Comparison of ENCODE assay signal across 1 cellular context in the genomic region with DNA sequence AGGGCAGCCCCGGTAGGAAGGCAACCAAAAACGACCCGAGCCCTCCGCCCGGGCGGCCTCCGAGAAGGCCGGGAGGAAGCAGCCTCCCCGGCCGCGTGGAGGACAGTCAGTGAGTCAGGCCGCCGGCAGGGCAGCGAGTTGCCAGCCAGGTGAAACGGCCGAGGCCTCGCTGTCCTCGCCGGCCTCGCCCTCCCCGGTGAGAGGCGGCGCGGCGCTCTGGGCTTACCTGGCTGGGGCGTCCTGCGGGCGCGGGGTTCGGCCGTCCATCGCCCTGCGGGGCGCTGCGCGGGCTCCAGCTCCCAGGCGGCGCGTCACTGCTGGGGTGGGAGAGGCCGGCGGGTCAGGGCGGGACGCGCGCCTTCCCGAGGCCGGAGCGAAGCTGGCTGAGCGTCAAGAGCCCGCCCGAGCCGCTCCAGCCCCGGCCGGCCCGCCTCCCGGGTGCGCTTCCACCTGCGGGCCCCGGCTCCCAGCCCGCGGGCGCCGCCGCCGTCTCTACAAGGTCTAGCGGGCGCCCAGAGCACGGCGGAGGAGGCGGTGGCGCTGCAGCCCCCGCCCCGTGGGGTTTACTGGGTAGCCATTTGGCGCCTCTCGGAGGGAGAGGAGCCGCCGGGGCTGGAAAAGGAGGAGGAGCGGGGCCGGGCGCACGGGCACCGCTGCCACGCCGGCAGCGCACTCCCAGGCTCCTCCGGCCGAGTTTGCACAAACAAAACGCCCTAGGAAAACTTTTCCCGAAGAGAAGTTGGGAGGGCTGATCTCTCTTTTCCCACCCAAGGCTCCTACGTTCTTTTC.
TF ChIP-seq lines count a peak whose summit lies in the region.

No MANE protein-coding gene starts in this region.

TF ChIP-seq in HepG2, 621 proteins besides CTCF, POLR2A, EP300 and RAD21 (continued from another document and continues in another):
- TF ChIP-seq, protein P1, sequence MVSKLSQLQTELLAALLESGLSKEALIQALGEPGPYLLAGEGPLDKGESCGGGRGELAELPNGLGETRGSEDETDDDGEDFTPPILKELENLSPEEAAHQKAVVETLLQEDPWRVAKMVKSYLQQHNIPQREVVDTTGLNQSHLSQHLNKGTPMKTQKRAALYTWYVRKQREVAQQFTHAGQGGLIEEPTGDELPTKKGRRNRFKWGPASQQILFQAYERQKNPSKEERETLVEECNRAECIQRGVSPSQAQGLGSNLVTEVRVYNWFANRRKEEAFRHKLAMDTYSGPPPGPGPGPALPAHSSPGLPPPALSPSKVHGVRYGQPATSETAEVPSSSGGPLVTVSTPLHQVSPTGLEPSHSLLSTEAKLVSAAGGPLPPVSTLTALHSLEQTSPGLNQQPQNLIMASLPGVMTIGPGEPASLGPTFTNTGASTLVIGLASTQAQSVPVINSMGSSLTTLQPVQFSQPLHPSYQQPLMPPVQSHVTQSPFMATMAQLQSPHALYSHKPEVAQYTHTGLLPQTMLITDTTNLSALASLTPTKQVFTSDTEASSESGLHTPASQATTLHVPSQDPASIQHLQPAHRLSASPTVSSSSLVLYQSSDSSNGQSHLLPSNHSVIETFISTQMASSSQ (IDR thresholded peaks at IDR 0.05; ENCODE audit: low read depth), result no peak
- TF ChIP-seq, protein P1 (CRISPR knock-in tag; IDR thresholded peaks at IDR 0.05; ENCODE audit: borderline replicate concordance), result no peak; the same call in 1 of the 2 replicates
- TF ChIP-seq MXI1 (IDR thresholded peaks at IDR 0.05; ENCODE audit: borderline replicate concordance, low read depth, low read length) (peak; percentile 52; the same call in 2 of the 3 replicates), GZF1 (CRISPR knock-in tag; IDR thresholded peaks at IDR 0.05) (no peak; the same call in 1 of the 2 replicates), ZNF83 (CRISPR knock-in tag; IDR thresholded peaks at IDR 0.05; ENCODE audit: borderline replicate concordance) (no peak), ZFYVE20 (CRISPR knock-in tag; IDR thresholded peaks at IDR 0.05; ENCODE audit: borderline replicate concordance, low read depth) (no peak), BHLHE40 (IDR thresholded peaks at IDR 0.05; ENCODE audit: low read length) (no peak), RELA (CRISPR knock-in tag; IDR thresholded peaks at IDR 0.05) (no peak), SNAPC2 (CRISPR knock-in tag; IDR thresholded peaks at IDR 0.05) (no peak; the same call in 1 of the 2 replicates), RXRB (CRISPR knock-in tag; IDR thresholded peaks at IDR 0.05; ENCODE audit: borderline replicate concordance) (no peak), PAWR (CRISPR knock-in tag; IDR thresholded peaks at IDR 0.05; ENCODE audit: borderline replicate concordance) (no peak), ATF5 (CRISPR knock-in tag; IDR thresholded peaks at IDR 0.05; ENCODE audit: low read depth) (no peak), POLR2AphosphoS2 (IDR thresholded peaks at IDR 0.05; ENCODE audit: low read depth, low read length) (no peak), RBM39 (IDR thresholded peaks at IDR 0.05; ENCODE audit: low read depth, low read length, poor library complexity, severe bottlenecking) (peak; percentile 42), ZNF567 (CRISPR knock-in tag; IDR thresholded peaks at IDR 0.05; ENCODE audit: borderline replicate concordance) (0 out of 2 replicates have a peak, but pooled peaks have one; percentile 38), POLR2G (IDR thresholded peaks at IDR 0.05; ENCODE audit: low read depth, low read length) (peak; percentile 88), ZBTB8A (CRISPR knock-in tag; IDR thresholded peaks at IDR 0.05; ENCODE audit: borderline replicate concordance, low read depth) (0 out of 2 replicates have a peak, but pooled peaks have one; percentile 2), ZNF232 (CRISPR knock-in tag; IDR thresholded peaks at IDR 0.05; ENCODE audit: borderline replicate concordance) (no peak), PAX8 (CRISPR knock-in tag; IDR thresholded peaks at IDR 0.05; ENCODE audit: borderline replicate concordance) (no peak), GATAD1 (CRISPR knock-in tag; IDR thresholded peaks at IDR 0.05) (no peak), TBX3 (IDR thresholded peaks at IDR 0.05; ENCODE audit: borderline replicate concordance) (0 out of 2 replicates have a peak, but pooled peaks have one; percentile 0), GPBP1L1 (CRISPR knock-in tag; IDR thresholded peaks at IDR 0.05) (no peak), ZNF761 (CRISPR knock-in tag; conservative IDR thresholded peaks at IDR 0.05) (0 out of 2 replicates have a peak, but pooled peaks have one; percentile 1), ZNF253 (CRISPR knock-in tag; IDR thresholded peaks at IDR 0.05; ENCODE audit: borderline replicate concordance) (0 out of 2 replicates have a peak, but pooled peaks have one; percentile 88), FOXJ3 (CRISPR knock-in tag; IDR thresholded peaks at IDR 0.05; ENCODE audit: borderline replicate concordance) (no peak), RNF2 (conservative IDR thresholded peaks at IDR 0.05; ENCODE audit: low read depth) (no peak), ZFP36L2 (CRISPR knock-in tag; IDR thresholded peaks at IDR 0.05) (no peak), ZNF678 (CRISPR knock-in tag; IDR thresholded peaks at IDR 0.05) (no peak), ZNF891 (CRISPR knock-in tag; IDR thresholded peaks at IDR 0.05) (peak; percentile 31; the same call in 1 of the 2 replicates), ZUFSP (CRISPR knock-in tag; IDR thresholded peaks at IDR 0.05; ENCODE audit: borderline replicate concordance) (no peak), ZEB1 (IDR thresholded peaks at IDR 0.05; ENCODE audit: insufficient replicate concordance, low read depth) (no peak), CENPT (CRISPR knock-in tag; IDR thresholded peaks at IDR 0.05; ENCODE audit: low read depth) (peak; percentile 86; the same call in 1 of the 2 replicates), ATF1 (CRISPR knock-in tag; IDR thresholded peaks at IDR 0.05) (no peak), SP4 (CRISPR knock-in tag; IDR thresholded peaks at IDR 0.05) (peak; percentile 57; the same call in 1 of the 2 replicates), ZNF670 (CRISPR knock-in tag; IDR thresholded peaks at IDR 0.05; ENCODE audit: borderline replicate concordance) (no peak; the same call in 1 of the 2 replicates), ZNF615 (CRISPR knock-in tag; IDR thresholded peaks at IDR 0.05; ENCODE audit: borderline replicate concordance) (no peak; the same call in 1 of the 2 replicates), ZSCAN21 (CRISPR knock-in tag; IDR thresholded peaks at IDR 0.05; ENCODE audit: borderline replicate concordance) (peak; percentile 90), ZNF367 (CRISPR knock-in tag; IDR thresholded peaks at IDR 0.05; ENCODE audit: borderline replicate concordance) (0 out of 2 replicates have a peak, but pooled peaks have one; percentile 26)
- TF ChIP-seq, protein P2, sequence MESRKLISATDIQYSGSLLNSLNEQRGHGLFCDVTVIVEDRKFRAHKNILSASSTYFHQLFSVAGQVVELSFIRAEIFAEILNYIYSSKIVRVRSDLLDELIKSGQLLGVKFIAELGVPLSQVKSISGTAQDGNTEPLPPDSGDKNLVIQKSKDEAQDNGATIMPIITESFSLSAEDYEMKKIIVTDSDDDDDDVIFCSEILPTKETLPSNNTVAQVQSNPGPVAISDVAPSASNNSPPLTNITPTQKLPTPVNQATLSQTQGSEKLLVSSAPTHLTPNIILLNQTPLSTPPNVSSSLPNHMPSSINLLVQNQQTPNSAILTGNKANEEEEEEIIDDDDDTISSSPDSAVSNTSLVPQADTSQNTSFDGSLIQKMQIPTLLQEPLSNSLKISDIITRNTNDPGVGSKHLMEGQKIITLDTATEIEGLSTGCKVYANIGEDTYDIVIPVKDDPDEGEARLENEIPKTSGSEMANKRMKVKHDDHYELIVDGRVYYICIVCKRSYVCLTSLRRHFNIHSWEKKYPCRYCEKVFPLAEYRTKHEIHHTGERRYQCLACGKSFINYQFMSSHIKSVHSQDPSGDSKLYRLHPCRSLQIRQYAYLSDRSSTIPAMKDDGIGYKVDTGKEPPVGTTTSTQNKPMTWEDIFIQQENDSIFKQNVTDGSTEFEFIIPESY (CRISPR knock-in tag; IDR thresholded peaks at IDR 0.05), result no peak
- TF ChIP-seq, protein P3, sequence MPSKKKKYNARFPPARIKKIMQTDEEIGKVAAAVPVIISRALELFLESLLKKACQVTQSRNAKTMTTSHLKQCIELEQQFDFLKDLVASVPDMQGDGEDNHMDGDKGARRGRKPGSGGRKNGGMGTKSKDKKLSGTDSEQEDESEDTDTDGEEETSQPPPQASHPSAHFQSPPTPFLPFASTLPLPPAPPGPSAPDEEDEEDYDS (CRISPR knock-in tag; IDR thresholded peaks at IDR 0.05), result no peak; the same call in 1 of the 2 replicates
- TF ChIP-seq, protein P4, sequence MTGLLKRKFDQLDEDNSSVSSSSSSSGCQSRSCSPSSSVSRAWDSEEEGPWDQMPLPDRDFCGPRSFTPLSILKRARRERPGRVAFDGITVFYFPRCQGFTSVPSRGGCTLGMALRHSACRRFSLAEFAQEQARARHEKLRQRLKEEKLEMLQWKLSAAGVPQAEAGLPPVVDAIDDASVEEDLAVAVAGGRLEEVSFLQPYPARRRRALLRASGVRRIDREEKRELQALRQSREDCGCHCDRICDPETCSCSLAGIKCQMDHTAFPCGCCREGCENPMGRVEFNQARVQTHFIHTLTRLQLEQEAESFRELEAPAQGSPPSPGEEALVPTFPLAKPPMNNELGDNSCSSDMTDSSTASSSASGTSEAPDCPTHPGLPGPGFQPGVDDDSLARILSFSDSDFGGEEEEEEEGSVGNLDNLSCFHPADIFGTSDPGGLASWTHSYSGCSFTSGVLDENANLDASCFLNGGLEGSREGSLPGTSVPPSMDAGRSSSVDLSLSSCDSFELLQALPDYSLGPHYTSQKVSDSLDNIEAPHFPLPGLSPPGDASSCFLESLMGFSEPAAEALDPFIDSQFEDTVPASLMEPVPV (CRISPR knock-in tag; IDR thresholded peaks at IDR 0.05), result no peak; the same call in 1 of the 2 replicates
- TF ChIP-seq, protein P5, sequence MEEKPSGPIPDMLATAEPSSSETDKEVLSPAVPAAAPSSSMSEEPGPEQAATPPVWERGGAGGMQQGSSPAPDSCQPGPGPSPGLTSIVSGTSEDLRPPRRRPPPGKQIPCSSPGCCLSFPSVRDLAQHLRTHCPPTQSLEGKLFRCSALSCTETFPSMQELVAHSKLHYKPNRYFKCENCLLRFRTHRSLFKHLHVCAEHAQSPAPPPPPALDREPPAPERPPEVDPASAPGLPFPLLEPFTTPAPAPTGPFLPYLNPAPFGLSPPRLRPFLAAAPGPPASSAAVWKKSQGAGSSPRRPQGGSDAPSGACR (CRISPR knock-in tag; IDR thresholded peaks at IDR 0.05), result no peak; the same call in 1 of the 2 replicates
- TF ChIP-seq, protein P6, sequence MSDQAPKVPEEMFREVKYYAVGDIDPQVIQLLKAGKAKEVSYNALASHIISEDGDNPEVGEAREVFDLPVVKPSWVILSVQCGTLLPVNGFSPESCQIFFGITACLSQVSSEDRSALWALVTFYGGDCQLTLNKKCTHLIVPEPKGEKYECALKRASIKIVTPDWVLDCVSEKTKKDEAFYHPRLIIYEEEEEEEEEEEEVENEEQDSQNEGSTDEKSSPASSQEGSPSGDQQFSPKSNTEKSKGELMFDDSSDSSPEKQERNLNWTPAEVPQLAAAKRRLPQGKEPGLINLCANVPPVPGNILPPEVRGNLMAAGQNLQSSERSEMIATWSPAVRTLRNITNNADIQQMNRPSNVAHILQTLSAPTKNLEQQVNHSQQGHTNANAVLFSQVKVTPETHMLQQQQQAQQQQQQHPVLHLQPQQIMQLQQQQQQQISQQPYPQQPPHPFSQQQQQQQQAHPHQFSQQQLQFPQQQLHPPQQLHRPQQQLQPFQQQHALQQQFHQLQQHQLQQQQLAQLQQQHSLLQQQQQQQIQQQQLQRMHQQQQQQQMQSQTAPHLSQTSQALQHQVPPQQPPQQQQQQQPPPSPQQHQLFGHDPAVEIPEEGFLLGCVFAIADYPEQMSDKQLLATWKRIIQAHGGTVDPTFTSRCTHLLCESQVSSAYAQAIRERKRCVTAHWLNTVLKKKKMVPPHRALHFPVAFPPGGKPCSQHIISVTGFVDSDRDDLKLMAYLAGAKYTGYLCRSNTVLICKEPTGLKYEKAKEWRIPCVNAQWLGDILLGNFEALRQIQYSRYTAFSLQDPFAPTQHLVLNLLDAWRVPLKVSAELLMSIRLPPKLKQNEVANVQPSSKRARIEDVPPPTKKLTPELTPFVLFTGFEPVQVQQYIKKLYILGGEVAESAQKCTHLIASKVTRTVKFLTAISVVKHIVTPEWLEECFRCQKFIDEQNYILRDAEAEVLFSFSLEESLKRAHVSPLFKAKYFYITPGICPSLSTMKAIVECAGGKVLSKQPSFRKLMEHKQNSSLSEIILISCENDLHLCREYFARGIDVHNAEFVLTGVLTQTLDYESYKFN (CRISPR knock-in tag; conservative IDR thresholded peaks at IDR 0.05), result no peak
